21 cellular contexts compared by ENCODE assay signal in genomic region chr2:166246901-166247300, GRCh38.
"Had no signal": no experiment of that assay in that cellular context is flagged by ENCODE, and none has a peak within 500 bp of the region (broad histone marks: within the 10 kb centered on the region; RNA-seq: fewer than 3 reads in every experiment).

No MANE protein-coding gene starts in this region.

- DNase-seq: activated CD4-positive, alpha-beta T cell treated with anti-CD3 and anti-CD28 coated beads for 4 hours; activated CD8-positive, alpha-beta memory T cell treated with anti-CD3 and anti-CD28 coated beads, Interleukin-2, amount 50 U/mL, for 4 hours; activated CD8-positive, alpha-beta T cell treated with anti-CD3 and anti-CD28 coated beads for 36 hours; activated T-cell treated with anti-CD3 and anti-CD28 coated beads, Interleukin-2, amount 50 U/mL, for 72 hours; amniotic stem cell; body of pancreas; central memory CD4-positive, alpha-beta T cell; KBM-7; NCI-H1048; NCI-H146; NCI-H187 treated with DMSO at 0.1 percent for 48 hours; NCI-H2081 treated with DMSO at 0.1 percent for 48 hours; NCI-H2171 treated with DMSO at 0.1 percent for 48 hours; NCI-H226; NCI-H526; NCI-H82; SHP77 treated with DMSO at 0.1 percent for 48 hours; T-cell; T-helper 2 cell had no signal

- ATAC-seq: activated CD4-positive, CD25-positive, alpha-beta regulatory T cell treated with anti-CD3 and anti-CD28 coated beads, Interleukin-2, amount 50 U/mL, for 24 hours; activated CD8-positive, alpha-beta T cell treated with anti-CD3 and anti-CD28 coated beads for 36 hours; activated T-cell treated with anti-CD3 and anti-CD28 coated beads, Interleukin-2, amount 50 U/mL, for 72 hours; body of pancreas; T-cell had no signal

- H3K4me3 ChIP-seq: ascending aorta, body of pancreas had no signal
